Comparison of ENCODE assay signal across 19 cellular contexts in the genomic region with DNA sequence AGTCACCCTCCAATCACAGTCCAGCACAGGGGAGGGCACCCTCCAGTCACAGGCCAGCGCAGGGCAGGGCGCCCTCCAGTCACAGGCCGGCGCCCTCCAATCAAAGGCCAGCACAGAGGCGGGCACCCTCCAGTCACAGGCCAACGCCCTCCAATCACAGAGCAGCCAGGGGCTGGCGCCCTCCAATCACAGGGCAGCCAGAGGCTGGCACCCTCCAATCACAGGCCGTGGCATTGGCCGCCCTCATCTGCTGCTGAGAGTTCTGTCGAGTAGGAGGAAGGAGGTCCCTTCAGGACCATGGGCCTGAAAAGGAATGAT. TPM values are rescaled to one million over a fixed set of nuclear protein-coding genes. Genes with fewer than 3 reads are reported as not detected.
DNase-seq lines count a peak whose midpoint lies in the region; ATAC-seq, FAIRE-seq and TF ChIP-seq lines count a peak whose summit lies in the region.
"Had no signal": no experiment of that assay in that cellular context is flagged by ENCODE, and none has a peak within 500 bp of the region (broad histone marks: within the 10 kb centered on the region; RNA-seq: fewer than 3 reads in every experiment).

No MANE protein-coding gene starts in this region.

- CTCF ChIA-PET in A549 (lab: Yijun Ruan, JAX), result no interaction called here

- H3K4me2 ChIP-seq in A549, result no peak overlapping the region

- intact Hi-C loops in ascending aorta (cut with DNase I), result no loop called here

- ATAC-seq in A549 (peak; percentile 47 to 91; a peak in 4 of 6 replicates), RWPE2 (ENCODE audit: low read depth) (peak; percentile 40; the same call in 2 of the 3 replicates), GM21367 (IDR thresholded peaks at IDR 0.05; ENCODE audit: unreplicated experiment) (no peak), GM21737 (IDR thresholded peaks at IDR 0.05; ENCODE audit: unreplicated experiment) (no peak)
- ATAC-seq: GM12878, sciatic nerve had no signal

- TF ChIP-seq EP300 in A549 (IDR thresholded peaks at IDR 0.05), result no peak

- FAIRE-seq in A549 (lab: Jason Lieb, UNC), result no peak
- FAIRE-seq: G401.6, GM12878 had no signal

- TF ChIP-seq POLR2A in A549 (IDR thresholded peaks at IDR 0.05; ENCODE audit: low read length), result no peak

- DNase-seq in A549 (ENCODE audit: low read depth in 1 of 2, low spot score in 1 of 2), result peak; percentile 11 to 64
- DNase-seq in D341Med (ENCODE audit: low spot score), result peak; percentile 48
- no peak for DNase-seq in RWPE2 (ENCODE audit: low spot score)
- DNase-seq in hepatic stellate cell (ENCODE audit: low spot score), result peak; percentile 23
- DNase-seq in KG1 (lab: John Stamatoyannopoulos, UW), result no peak
- DNase-seq in ascending aorta (ENCODE audit: low spot score in 2 of 2), result no peak
- DNase-seq: Calu3; effector CD8-positive, alpha-beta T cell; lower lobe of right lung; MG63; NCI-H226; stimulated activated CD4-positive, alpha-beta T cell treated with anti-CD3 and anti-CD28 coated beads, Interleukin-1b, Interleukin-23, amount 100 ng/mL, for 48 hours; T-cell had no signal

- H3K9me3 ChIP-seq in A549 (no peaks in the 10 kb centered on the region), RWPE2 (ENCODE audit: severe bottlenecking) (no peaks in the 10 kb centered on the region), ascending aorta (no peaks in the 10 kb centered on the region)
- H3K9me3 ChIP-seq: lower lobe of right lung, MG63, vagina had no signal

- H3K27me3 ChIP-seq in RWPE2 (ENCODE audit: insufficient read depth, poor library complexity, severe bottlenecking) (no peaks in the 10 kb centered on the region), ascending aorta (no peaks in the 10 kb centered on the region)
- H3K27me3 ChIP-seq: MG63, vagina had no signal

- H3K4me3 ChIP-seq in A549 (no peak overlapping the region), RWPE2 (ENCODE audit: severe bottlenecking) (no peak overlapping the region), ascending aorta (no peak overlapping the region)
- H3K4me3 ChIP-seq: GM12878, lower lobe of right lung, MG63, vagina had no signal

- no peak overlapping the region for H3K27ac ChIP-seq in A549
- no peak overlapping the region for H3K27ac ChIP-seq in RWPE2 (ENCODE audit: poor library complexity, severe bottlenecking)
- no peak overlapping the region for H3K27ac ChIP-seq in ascending aorta
- H3K27ac ChIP-seq: lower lobe of right lung, vagina had no signal

- POLR2A ChIA-PET in A549 (lab: Yijun Ruan, JAX), result no interaction called here

- H3K4me1 ChIP-seq in A549, result no peaks in the 10 kb centered on the region
- H3K4me1 ChIP-seq in RWPE2 (ENCODE audit: insufficient read depth, poor library complexity, severe bottlenecking), result no peaks in the 10 kb centered on the region
- no peaks in the 10 kb centered on the region for H3K4me1 ChIP-seq in ascending aorta
- H3K4me1 ChIP-seq: lower lobe of right lung, vagina had no signal

- no peak for TF ChIP-seq RAD21 in A549 (conservative IDR thresholded peaks at IDR 0.05 in 1 of 2, IDR thresholded peaks at IDR 0.05 in 1 of 2)

- WGBS in A549 (ENCODE audit: missing lambda C conversion rate), result 96% methylated on average over 3 of the region's 10 CpGs

- TF ChIP-seq CTCF in A549 (IDR thresholded peaks at IDR 0.05), result no peak
- TF ChIP-seq CTCF in RWPE2 (IDR thresholded peaks at IDR 0.05; ENCODE audit: poor library complexity, severe bottlenecking), result no peak
- no peak for TF ChIP-seq CTCF in ascending aorta (IDR thresholded peaks at IDR 0.05)

- H3K36me3 ChIP-seq in RWPE2 (ENCODE audit: low read depth) (peaks cover 22% of the 10 kb centered on the region), ascending aorta (peaks cover 56 to 82% of the 10 kb centered on the region in 2 donors)

TF ChIP-seq in A549, 52 proteins besides CTCF, POLR2A, EP300 and RAD21:
- no peak for TF ChIP-seq SMC3 (IDR thresholded peaks at IDR 0.05)

RNA-seq across cellular contexts. Expression of gene DDX51, which starts 26.6 kb away (rescaled TPM):
- polyA plus RNA-seq in A549 (2011; rRNA removed), result 10.2 and 11.4 TPM in 2 replicates
- 37.4 and 40.5 TPM in 2 replicates for polyA plus RNA-seq in A549 (2012; cell fraction: cytosol; rRNA removed)
- polyA plus RNA-seq in A549 (2012; cell fraction: nucleus; rRNA removed), result 76.9 and 86.0 TPM in 2 replicates
- polyA plus RNA-seq in A549 (2017; fragmentation: RNase III; extraction: RNeasy Plus Mini Kit Qiagen cat#74134 plus additional on column Dnase treatment), result 21.8 to 23.7 TPM (median 22.6 TPM) in 3 replicates
- 11.4 and 16.5 TPM in 2 replicates for polyA minus RNA-seq in A549 (2011; rRNA and poly(A)+ RNA removed)
- total RNA-seq in ascending aorta, result 4.3 TPM

RNA-seq across cellular contexts. Expression of gene NOC4L, which starts 26.7 kb away (rescaled TPM):
- polyA plus RNA-seq in A549 (2011; rRNA removed) (10.8 and 12.1 TPM in 2 replicates), A549 (2017; fragmentation: RNase III; extraction: RNeasy Plus Mini Kit Qiagen cat#74134 plus additional on column Dnase treatment) (32.8 to 36.6 TPM (median 34.1 TPM) in 3 replicates)
- 35.8 and 44.8 TPM in 2 replicates for polyA plus RNA-seq in A549 (2012; cell fraction: cytosol; rRNA removed)
- 74.7 and 86.7 TPM in 2 replicates for polyA plus RNA-seq in A549 (2012; cell fraction: nucleus; rRNA removed)
- polyA minus RNA-seq in A549 (2011; rRNA and poly(A)+ RNA removed), result 8.4 and 17.4 TPM in 2 replicates
- 9.2 TPM for total RNA-seq in ascending aorta

Comparison
In these comparisons a context has a peak if more than half of its experiments do, and no peak if none do; other contexts are left out.
1. ATAC-seq: peak in A549 (2 of 2) and RWPE2 (single experiment); none in GM21367 (single experiment) and GM21737 (single experiment).
2. DNase-seq: peak in A549 (2 of 2), D341Med (single experiment) and hepatic stellate cell (single experiment); none in RWPE2 (single experiment), KG1 (single experiment) and ascending aorta (0 of 2).